17 cellular contexts compared by ENCODE assay signal in the genomic region with DNA sequence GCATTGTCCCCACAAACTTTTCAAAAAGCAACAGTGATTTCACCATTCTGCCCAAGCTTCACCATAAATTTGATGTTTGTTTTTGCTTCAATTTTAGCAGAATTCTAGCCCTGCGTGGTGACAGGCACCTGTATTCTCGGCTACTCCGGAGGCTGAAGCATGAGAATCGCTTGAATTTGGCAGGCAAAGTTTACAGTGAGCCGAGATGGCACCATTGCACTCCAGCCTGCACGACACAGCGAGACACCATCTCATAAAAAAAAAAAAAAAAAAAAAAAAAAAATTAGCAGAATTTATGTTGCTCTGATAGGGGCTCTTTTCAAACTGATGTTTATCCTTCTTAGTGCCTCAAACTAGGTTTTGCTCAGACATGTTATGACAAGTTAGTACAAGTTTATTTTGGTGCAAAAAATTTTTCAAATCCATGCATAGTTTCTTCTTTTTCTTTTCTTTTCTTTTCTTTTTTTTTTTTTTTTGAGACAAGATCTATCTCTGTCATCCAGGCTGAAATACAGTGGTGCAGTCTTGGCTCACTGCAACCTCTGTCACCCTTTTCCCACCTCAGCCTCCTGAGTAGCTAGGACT. TPM values are rescaled to one million over a fixed set of nuclear protein-coding genes. Genes with fewer than 3 reads are reported as not detected.
A peak's percentile ranks its signal among the peaks of the same experiment; 100 is the strongest.
DNase-seq lines count a peak whose midpoint lies in the region; ATAC-seq, FAIRE-seq and TF ChIP-seq lines count a peak whose summit lies in the region.
"Had no signal": no experiment of that assay in that cellular context is flagged by ENCODE, and none has a peak within 500 bp of the region (broad histone marks: within the 10 kb centered on the region; RNA-seq: fewer than 3 reads in every experiment).

No MANE protein-coding gene starts in this region.

- 72% methylated on average over 7 of the region's 7 CpGs for WGBS in right cardiac atrium
- no CpG with 5 or more reads among the region's 7 CpGs for WGBS in mesendoderm (ENCODE audit: extremely low coverage, insufficient coverage, low lambda C conversion rate)
- WGBS in pancreas, 2 donors: 78 to 80% methylated on average over 7 of the region's 7 CpGs

- H3K23ac ChIP-seq in mesendoderm (ENCODE audit: low read length): no peak overlapping the region

- TF ChIP-seq POLR2A in uterus (IDR thresholded peaks at IDR 0.05): no peak

- H3K56ac ChIP-seq in mesendoderm (ENCODE audit: low read length): no peak overlapping the region

- peak overlapping the region; percentile 35 for H3K18ac ChIP-seq in mesendoderm (ENCODE audit: low read length)

- H3K79me2 ChIP-seq in mesendoderm (ENCODE audit: control insufficient read depth, insufficient read depth, low read length): peaks cover 27% of the 10 kb centered on the region

- H3K27me3 ChIP-seq in right cardiac atrium (ENCODE audit: control insufficient read depth, insufficient read depth) (no peaks in the 10 kb centered on the region), right atrium auricular region (no peaks in the 10 kb centered on the region), mesendoderm (ENCODE audit: insufficient read depth, low read length, poor library complexity) (no peaks in the 10 kb centered on the region), uterus (no peaks in the 10 kb centered on the region), pancreas (no peaks in the 10 kb centered on the region)
- H3K27me3 ChIP-seq: body of pancreas, dorsolateral prefrontal cortex, Peyer's patch had no signal

- no peak overlapping the region for H2BK15ac ChIP-seq in mesendoderm (replicated peaks; ENCODE audit: low read depth)

- H3K27ac Mint-ChIP-seq in T-cell: peak overlapping the region; percentile 73 to 80

- no peak for FAIRE-seq in pancreas (lab: Jason Lieb, UNC)
- FAIRE-seq: GM18507, TTC549 had no signal

- H3K27me3 Mint-ChIP-seq in T-cell: no peaks in the 10 kb centered on the region

- H3K4me1 Mint-ChIP-seq in T-cell: peaks cover 79 to 92% (median 90%) of the 10 kb centered on the region in 3 donors

- H3K4me1 ChIP-seq in right cardiac atrium (ENCODE audit: control insufficient read depth, insufficient read depth, low read length) (peaks cover 10% of the 10 kb centered on the region), right atrium auricular region (peaks cover 0 to 47% of the 10 kb centered on the region in 2 donors), mesendoderm (ENCODE audit: control insufficient read depth, low read depth, low read length) (no peaks in the 10 kb centered on the region), uterus (peaks cover 0 to 4% of the 10 kb centered on the region in 2 donors), pancreas (peaks cover 10 to 22% (median 11%) of the 10 kb centered on the region in 3 donors)

- CTCF ChIA-PET in T-cell (lab: Charles Lee): interaction anchor here (0.6 to 1.2 kb wide), 3 partner anchors 24 to 44 kb away, joined by 3 to 5 read pairs (median 4); a partner anchor contains a TSS

- H3K9me3 Mint-ChIP-seq in T-cell: peaks cover 2 to 16% (median 6%) of the 10 kb centered on the region in 3 donors

- H2BK120ac ChIP-seq in mesendoderm (ENCODE audit: low read depth, low read length): no peak overlapping the region

- H3K9ac ChIP-seq in mesendoderm (ENCODE audit: low read length): no peak overlapping the region

- H3K4me3 Mint-ChIP-seq in T-cell: peak overlapping the region in 2 of 3 donors; percentile 21 to 27

- no peaks in the 10 kb centered on the region for H3K9me3 ChIP-seq in right cardiac atrium (ENCODE audit: control insufficient read depth, low read length)
- no peaks in the 10 kb centered on the region for H3K9me3 ChIP-seq in right atrium auricular region
- H3K9me3 ChIP-seq in uterus: no peaks in the 10 kb centered on the region
- no peaks in the 10 kb centered on the region for H3K9me3 ChIP-seq in pancreas
- H3K9me3 ChIP-seq: body of pancreas, Peyer's patch had no signal

- no peak overlapping the region for H3K4me3 ChIP-seq in right cardiac atrium (ENCODE audit: low read length)
- H3K4me3 ChIP-seq in right atrium auricular region: no peak overlapping the region
- H3K4me3 ChIP-seq in mesendoderm (ENCODE audit: low read length): no peak overlapping the region
- no peak overlapping the region for H3K4me3 ChIP-seq in uterus
- no peak overlapping the region for H3K4me3 ChIP-seq in pancreas
- H3K4me3 ChIP-seq: body of pancreas, dorsolateral prefrontal cortex, Peyer's patch had no signal

- H3K36me3 ChIP-seq in right atrium auricular region: no peaks in the 10 kb centered on the region
- H3K36me3 ChIP-seq in mesendoderm (ENCODE audit: control insufficient read depth, insufficient read depth, low read length): no peaks in the 10 kb centered on the region
- no peaks in the 10 kb centered on the region for H3K36me3 ChIP-seq in uterus
- no peaks in the 10 kb centered on the region for H3K36me3 ChIP-seq in pancreas
- H3K36me3 ChIP-seq: Peyer's patch had no signal

- peak overlapping the region; percentile 37 for H3K27ac ChIP-seq in right cardiac atrium (ENCODE audit: low read length)
- H3K27ac ChIP-seq in right atrium auricular region: no peak overlapping the region
- no peak overlapping the region for H3K27ac ChIP-seq in mesendoderm (ENCODE audit: low read depth, low read length)
- H3K27ac ChIP-seq in uterus: peak overlapping the region; percentile 20 to 44
- H3K27ac ChIP-seq in pancreas: peak overlapping the region in 1 of 4 donors; percentile 0
- H3K27ac ChIP-seq: dorsolateral prefrontal cortex had no signal

- H3K4ac ChIP-seq in mesendoderm (ENCODE audit: low read depth, low read length): no peak overlapping the region

- DNase-seq in right cardiac atrium (no peak), right atrium auricular region (ENCODE audit: low spot score) (no peak), T-cell (no peak), mesendoderm (no peak), uterus (no peak), pancreas (no peak), A172 (ENCODE audit: low spot score) (no peak)
- DNase-seq: DMS79 treated with DMSO at 0.1 percent for 48 hours; dorsolateral prefrontal cortex; NCI-H526 treated with DMSO at 0.1 percent for 48 hours; stimulated activated CD4-positive, alpha-beta T cell treated with anti-CD3 and anti-CD28 coated beads, Interleukin-1b, Interleukin-23, amount 100 ng/mL, for 48 hours had no signal

- no peak overlapping the region for H4K8ac ChIP-seq in mesendoderm (ENCODE audit: low read depth, low read length)

- ATAC-seq in right cardiac atrium (no peak), T-cell (replicated peaks in 1 of 4) (no peak), pancreas (no peak), GM18907 (IDR thresholded peaks at IDR 0.05; ENCODE audit: unreplicated experiment) (no peak)
- ATAC-seq: sciatic nerve had no signal

- H4K5ac ChIP-seq in mesendoderm (ENCODE audit: low read length): no peak overlapping the region

- POLR2A ChIA-PET in T-cell (lab: Charles Lee): interaction anchor here (0.5 to 1.1 kb wide), 5 partner anchors 8 to 1633 kb away, joined by 3 to 8 read pairs (median 4); no protein-coding TSS in a partner anchor

- H2BK5ac ChIP-seq in mesendoderm (ENCODE audit: low read length): no peak overlapping the region

- no peak for TF ChIP-seq CTCF in right atrium auricular region (IDR thresholded peaks at IDR 0.05)
- TF ChIP-seq CTCF in uterus (IDR thresholded peaks at IDR 0.05): no peak
- TF ChIP-seq CTCF in pancreas (IDR thresholded peaks at IDR 0.05): no peak

- H3K36me3 Mint-ChIP-seq in T-cell: peaks cover 51% of the 10 kb centered on the region

- intact Hi-C loops in right cardiac atrium (cut with DNase I): no loop called here
- intact Hi-C loops in uterus (cut with DNase I; ENCODE audit: low total_unique reads): no loop called here
- intact Hi-C loops in pancreas (cut with DNase I): no loop called here

- H3K4me2 ChIP-seq in mesendoderm (ENCODE audit: low read length): no peak overlapping the region

- peaks cover 25% of the 10 kb centered on the region for H3K79me1 ChIP-seq in mesendoderm (ENCODE audit: low read length)

- H2AK5ac ChIP-seq in mesendoderm (ENCODE audit: low read length): no peak overlapping the region

RNA-seq across cellular contexts. Expression of a gene that starts 24.3 kb away (rescaled TPM):
- total RNA-seq in right cardiac atrium (100 to 1,000 TPM; 111 to 154 (median 122) TPM), right atrium auricular region (10 to 100 TPM; 55.4 to 88.4 TPM), T-cell (100 to 1,000 TPM; 113 to 167 (median 149) TPM), uterus (10 to 100 TPM; 17.7 to 64.7 (median 29.2) TPM), pancreas (10 to 100 TPM; 13.7 to 36.5 (median 22.6) TPM)
- polyA plus RNA-seq in right cardiac atrium (44.6 TPM), pancreas (1 to 10 TPM; 5.2 to 8.6 TPM)
- 25.6 TPM for polyA plus RNA-seq in mesendoderm (2013, experiment 1 of 2)
- polyA plus RNA-seq in mesendoderm (2013, experiment 2 of 2): 25.2 TPM
- 21.4 and 23.0 TPM in 2 replicates for total RNA-seq in A172 (2014; rRNA removed; shearing (Covaris generic))

Comparison
In these comparisons a context has a peak if more than half of its experiments do, and no peak if none do; other contexts are left out.
1. H3K27ac ChIP-seq: peak in right cardiac atrium (single experiment) and uterus (2 of 2); none in right atrium auricular region (0 of 2) and mesendoderm (single experiment).